Comparison of ENCODE assay signal across 27 cellular contexts in the genomic region with DNA sequence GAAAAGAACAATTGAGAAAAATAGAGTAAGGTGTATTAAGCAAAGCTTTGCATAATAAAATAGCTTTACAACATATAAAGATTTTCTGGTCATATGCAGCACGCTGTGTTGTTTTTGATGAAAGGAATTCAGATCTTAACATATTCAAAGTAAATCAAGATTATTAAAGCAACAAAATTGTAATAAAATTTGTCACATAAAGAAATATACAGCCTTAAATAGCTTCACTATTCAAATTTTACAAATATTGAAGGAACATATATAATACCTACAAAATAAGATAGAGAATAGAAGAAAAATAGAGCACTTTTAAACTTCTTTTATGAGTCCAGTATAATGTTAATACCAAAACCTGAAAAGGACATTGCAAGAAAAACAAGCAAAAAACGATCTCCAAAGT.
"Had no signal": no experiment of that assay in that cellular context is flagged by ENCODE, and none has a peak within 500 bp of the region (broad histone marks: within the 10 kb centered on the region; RNA-seq: fewer than 3 reads in every experiment).

No MANE protein-coding gene starts in this region.

- H3K36me3 ChIP-seq: neural progenitor cell, ovary, right lobe of liver, sigmoid colon, stomach, thoracic aorta, thyroid gland, tibial nerve, upper lobe of left lung, vagina had no signal

- H3K4me2 ChIP-seq: neural progenitor cell had no signal

- H3K27me3 ChIP-seq: neural progenitor cell, ovary, right lobe of liver, sigmoid colon, stomach, thyroid gland, tibial nerve, upper lobe of left lung, vagina had no signal

- H3K9me3 Mint-ChIP-seq: nephron; neural progenitor cell; stimulated activated naive B cell treated with anti-CD40 and anti-IgM and Interleukin-4, amounts not matched to agents 10 μg/mL and 1 μg/mL and 100 μg/mL, for 72 hours; stimulated activated naive CD8-positive, alpha-beta T cell treated with anti-CD3 and anti-CD28 coated beads, Interleukin-15, Interleukin-2, amounts not matched to agents 100 ng/mL and 50 ng/mL, for 24 hours had no signal

- H3K27me3 Mint-ChIP-seq: progenitor cell of endocrine pancreas; stimulated activated naive B cell treated with anti-CD40 and anti-IgM and Interleukin-4, amounts not matched to agents 10 μg/mL and 1 μg/mL and 100 μg/mL, for 72 hours; stimulated activated naive CD8-positive, alpha-beta T cell treated with anti-CD3 and anti-CD28 coated beads, Interleukin-15, Interleukin-2, amounts not matched to agents 100 ng/mL and 50 ng/mL, for 24 hours had no signal

- H3K27ac Mint-ChIP-seq: nephron; neural progenitor cell; progenitor cell of endocrine pancreas; stimulated activated effector memory CD8-positive, alpha-beta T cell treated with anti-CD3 and anti-CD28 coated beads, Interleukin-12 subunit alpha, Interleukin-12 subunit beta, amount 100 ng/mL, for 72 hours; stimulated activated naive B cell treated with anti-CD40 and anti-IgM and Interleukin-4, amounts not matched to agents 10 μg/mL and 1 μg/mL and 100 μg/mL, for 72 hours; stimulated activated naive CD8-positive, alpha-beta T cell treated with anti-CD3 and anti-CD28 coated beads, Interleukin-15, Interleukin-2, amounts not matched to agents 100 ng/mL and 50 ng/mL, for 24 hours had no signal

- H3K4me1 Mint-ChIP-seq: nephron; neural progenitor cell; stimulated activated effector memory CD8-positive, alpha-beta T cell treated with anti-CD3 and anti-CD28 coated beads, Interleukin-12 subunit alpha, Interleukin-12 subunit beta, amount 100 ng/mL, for 72 hours; stimulated activated naive B cell treated with anti-CD40 and anti-IgM and Interleukin-4, amounts not matched to agents 10 μg/mL and 1 μg/mL and 100 μg/mL, for 72 hours had no signal

- DNase-seq: occipital lobe; ovary; posterior cingulate gyrus; psoas muscle; right cardiac atrium; right lobe of liver; sigmoid colon; small intestine; stimulated activated CD4-positive, alpha-beta T cell treated with anti-CD3 and anti-CD28 coated beads, Interleukin-15, amount 100 ng/mL, for 24 hours; stimulated activated CD4-positive, alpha-beta T cell treated with anti-CD3 and anti-CD28 coated beads, Interleukin-2, amount 100 ng/mL, for 24 hours; stimulated activated CD4-positive, alpha-beta T cell treated with anti-CD3 and anti-CD28 coated beads, Interleukin-2, amount 100 ng/mL, for 48 hours; stimulated activated CD4-positive, alpha-beta T cell treated with anti-CD3 and anti-CD28 coated beads, Interleukin-4, amount 100 ng/mL, for 24 hours; stimulated activated naive B cell treated with anti-CD40 and anti-IgM and Interleukin-4, amounts not matched to agents 10 μg/mL and 1 μg/mL and 100 μg/mL, for 72 hours; stimulated activated naive CD4-positive, alpha-beta T cell treated with Interleukin-2 at 50 U/mL for 16 hours; stomach; thyroid gland; trophoblast cell; upper lobe of left lung had no signal

- H3K4me3 Mint-ChIP-seq: nephron; neural progenitor cell; stimulated activated effector memory CD8-positive, alpha-beta T cell treated with anti-CD3 and anti-CD28 coated beads, Interleukin-12 subunit alpha, Interleukin-12 subunit beta, amount 100 ng/mL, for 72 hours; stimulated activated naive B cell treated with anti-CD40 and anti-IgM and Interleukin-4, amounts not matched to agents 10 μg/mL and 1 μg/mL and 100 μg/mL, for 72 hours; stimulated activated naive CD8-positive, alpha-beta T cell treated with anti-CD3 and anti-CD28 coated beads, Interleukin-15, Interleukin-2, amounts not matched to agents 100 ng/mL and 50 ng/mL, for 24 hours had no signal

- H3K79me2 ChIP-seq: parathyroid adenoma had no signal

- H3K4me1 ChIP-seq: neural progenitor cell, parathyroid adenoma, psoas muscle, right lobe of liver, sigmoid colon, stomach, thyroid gland, tibial nerve, upper lobe of left lung, vagina had no signal

- H3K9me3 ChIP-seq: ovary, psoas muscle, right lobe of liver, sigmoid colon, stomach, thoracic aorta, thyroid gland, tibial nerve, upper lobe of left lung, vagina had no signal

- ATAC-seq: psoas muscle; right cardiac atrium; right lobe of liver; stimulated activated effector memory CD8-positive, alpha-beta T cell treated with anti-CD3 and anti-CD28 coated beads, Interleukin-12 subunit alpha, Interleukin-12 subunit beta, amount 100 ng/mL, for 72 hours; stimulated activated naive B cell treated with anti-CD40 and anti-IgM and Interleukin-4, amounts not matched to agents 10 μg/mL and 1 μg/mL and 100 μg/mL, for 72 hours had no signal

- H3K9ac ChIP-seq: neural progenitor cell, parathyroid adenoma had no signal

- H3K36me3 Mint-ChIP-seq: neural progenitor cell; stimulated activated effector memory CD8-positive, alpha-beta T cell treated with anti-CD3 and anti-CD28 coated beads, Interleukin-12 subunit alpha, Interleukin-12 subunit beta, amount 100 ng/mL, for 72 hours; stimulated activated naive B cell treated with anti-CD40 and anti-IgM and Interleukin-4, amounts not matched to agents 10 μg/mL and 1 μg/mL and 100 μg/mL, for 72 hours had no signal

- H2AFZ ChIP-seq: neural progenitor cell, parathyroid adenoma had no signal

- H3K4me3 ChIP-seq: neural progenitor cell, ovary, psoas muscle, right lobe of liver, sigmoid colon, stomach, thoracic aorta, thyroid gland, tibial nerve, upper lobe of left lung, vagina had no signal

- H3K27ac ChIP-seq: neural progenitor cell, ovary, parathyroid adenoma, psoas muscle, right lobe of liver, sigmoid colon, stomach, thoracic aorta, thyroid gland, tibial nerve, upper lobe of left lung, vagina had no signal
